Comparison of ENCODE assay signal across 18 cellular contexts in the genomic region with DNA sequence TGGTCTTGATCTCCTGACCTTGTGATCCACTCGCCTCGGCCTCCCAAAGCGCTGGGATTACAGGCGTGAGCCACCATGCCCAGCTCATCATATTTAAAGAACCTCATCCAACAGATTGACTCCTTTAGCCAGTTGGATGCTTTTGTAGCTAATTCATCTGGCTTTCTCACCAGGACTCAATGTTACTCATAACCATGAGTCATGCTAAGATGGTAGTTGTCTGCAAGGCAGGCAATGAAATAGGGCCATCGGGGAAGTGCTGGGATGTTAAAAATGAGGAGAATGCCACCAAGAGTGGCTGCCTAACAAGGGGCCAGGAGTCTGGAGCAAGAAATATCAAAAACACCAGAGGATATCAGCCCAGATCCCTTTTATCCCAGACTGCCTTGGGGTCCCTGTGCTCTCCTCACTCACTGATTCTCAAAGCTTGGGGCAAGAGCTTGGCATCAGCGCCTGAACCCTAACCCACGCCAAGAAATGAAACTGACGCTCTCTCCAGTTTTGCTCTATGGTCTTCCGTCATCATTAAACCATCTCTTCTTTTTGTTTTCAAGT. TPM values are rescaled to one million over a fixed set of nuclear protein-coding genes. Genes with fewer than 3 reads are reported as not detected.
DNase-seq lines count a peak whose midpoint lies in the region; ATAC-seq and TF ChIP-seq lines count a peak whose summit lies in the region.
"Had no signal": no experiment of that assay in that cellular context is flagged by ENCODE, and none has a peak within 500 bp of the region (broad histone marks: within the 10 kb centered on the region; RNA-seq: fewer than 3 reads in every experiment).

No MANE protein-coding gene starts in this region.

- peaks cover 13% of the 10 kb centered on the region for H3F3A ChIP-seq in PC-9 (ENCODE audit: insufficient read depth, low read depth)

- H3K27me3 ChIP-seq in PC-9 (ENCODE audit: insufficient read depth, low read depth) (no peaks in the 10 kb centered on the region), esophagus muscularis mucosa (no peaks in the 10 kb centered on the region)

- WGBS in esophagus muscularis mucosa = 92% methylated on average over 9 of the region's 9 CpGs

- H3K9me2 ChIP-seq in PC-9 (ENCODE audit: insufficient read depth) = no peaks in the 10 kb centered on the region

- H2AFZ ChIP-seq in PC-9 = peak overlapping the region; percentile 42; the same call in 1 of the 2 replicates

- CTCF ChIA-PET in PC-9 (lab: Charles Lee) = no interaction called here

- H3K27ac ChIP-seq in PC-9 (peak overlapping the region; percentile 40), esophagus muscularis mucosa (replicated peaks in 1 of 4) (no peak overlapping the region)
- H3K27ac ChIP-seq: KMS-11 had no signal

- no peak for TF ChIP-seq POLR2A in esophagus muscularis mucosa (IDR thresholded peaks at IDR 0.05; ENCODE audit: low read depth)

- ATAC-seq in GM21447 (IDR thresholded peaks at IDR 0.05; ENCODE audit: unreplicated experiment) = no peak
- ATAC-seq: activated CD8-positive, alpha-beta T cell treated with anti-CD3 and anti-CD28 coated beads, Interleukin-2, amount 10 ng/mL, durations not matched to agents 7 days and 5 days; stimulated activated memory B cell treated with anti-CD40 and anti-IgM and Interleukin-4, amounts not matched to agents 10 μg/mL and 1 μg/mL and 100 μg/mL, for 72 hours had no signal

- no peaks in the 10 kb centered on the region for H3K36me3 ChIP-seq in PC-9 (ENCODE audit: low read depth)
- no peaks in the 10 kb centered on the region for H3K36me3 ChIP-seq in esophagus muscularis mucosa

- POLR2A ChIA-PET in PC-9 (lab: Charles Lee; ENCODE audit: unreplicated experiment) = interaction anchor here (0.5 kb wide), 1 partner anchor 60 kb away, joined by 4 read pairs; no protein-coding TSS in a partner anchor

- TF ChIP-seq CTCF in PC-9 (conservative IDR thresholded peaks at IDR 0.05) (no peak), esophagus muscularis mucosa (IDR thresholded peaks at IDR 0.05) (no peak)

- H3K9me3 ChIP-seq in PC-9 (ENCODE audit: insufficient read depth, low read depth) (no peaks in the 10 kb centered on the region), esophagus muscularis mucosa (no peaks in the 10 kb centered on the region)

- intact Hi-C loops in PC-9 (cut with micrococcal nuclease; ENCODE audit: unreplicated experiment) (loop anchor here (5.0 kb wide), 1 partner anchor 54 kb away; no protein-coding TSS in a partner anchor), esophagus muscularis mucosa (cut with DNase I) (no loop called here)

- H3K4me1 ChIP-seq in PC-9 (replicated peaks; ENCODE audit: insufficient read depth) (peaks cover 18% of the 10 kb centered on the region), esophagus muscularis mucosa (no peaks in the 10 kb centered on the region)

- H3K4me3 ChIP-seq in PC-9 (no peak overlapping the region), esophagus muscularis mucosa (no peak overlapping the region), skeletal muscle cell (ENCODE audit: low read depth, low read length) (no peak overlapping the region)
- H3K4me3 ChIP-seq: lung had no signal

- no TSS peak for BruUV-seq in PC-9 (replicated peaks; lab: Mats Ljungman, UMichigan)

- DNase-seq in GM03348 (ENCODE audit: low spot score) = peak; percentile 65
- DNase-seq in PC-9 = peak in 1 of 2 experiments; percentile 68
- DNase-seq in esophagus muscularis mucosa (ENCODE audit: extremely low spot score) = peak; percentile 80
- peak; percentile 39 for DNase-seq in skeletal muscle cell (ENCODE audit: low read depth)
- no peak for DNase-seq in ureter (ENCODE audit: low spot score)
- DNase-seq in activated gamma-delta T cell (lab: John Stamatoyannopoulos, UW) = no peak
- no peak for DNase-seq in stimulated activated CD4-positive, alpha-beta T cell treated with anti-CD3 and anti-CD28 coated beads, Interleukin-12 subunit alpha, Interleukin-12 subunit beta, amount 100 ng/mL, for 4 hours
- DNase-seq: activated CD8-positive, alpha-beta T cell treated with anti-CD3 and anti-CD28 coated beads, Interleukin-2, amount 10 ng/mL, durations not matched to agents 7 days and 5 days; activated naive CD4-positive, alpha-beta T cell treated with anti-CD3 and anti-CD28 coated beads, Interleukin-2, amount 10 ng/mL, durations not matched to agents 7 days and 5 days; COR-L47; H7; occipital lobe; stimulated activated CD4-positive, alpha-beta T cell treated with anti-CD3 and anti-CD28 coated beads, Interleukin-2, amount 100 ng/mL, for 24 hours had no signal

- no peak for TF ChIP-seq EP300 in esophagus muscularis mucosa (IDR thresholded peaks at IDR 0.05)

- no peaks in the 10 kb centered on the region for H4K20me1 ChIP-seq in PC-9 (ENCODE audit: insufficient read depth)

- H3K79me2 ChIP-seq in PC-9 (ENCODE audit: low read depth) = no peaks in the 10 kb centered on the region

- peak overlapping the region; percentile 24; the same call in 1 of the 2 replicates for H3K4me2 ChIP-seq in PC-9
- H3K4me2 ChIP-seq: KMS-11 had no signal

RNA-seq across cellular contexts. Expression of gene PCOLCE2, which starts 7.4 kb away (rescaled TPM):
- 1.5 and 2.5 TPM in 2 replicates for total RNA-seq in PC-9 (2021)
- total RNA-seq in esophagus muscularis mucosa = 10 to 100 TPM; 48.2 to 76.0 (median 54.6) TPM
- 14.3 TPM for total RNA-seq in ureter
- total RNA-seq: activated CD8-positive, alpha-beta T cell treated with anti-CD3 and anti-CD28 coated beads, Interleukin-2, amount 10 ng/mL, durations not matched to agents 7 days and 5 days; OCI-LY7 had no signal

Comparison
In these comparisons a context has a peak if more than half of its experiments do, and no peak if none do; other contexts are left out.
1. DNase-seq: peak in GM03348 (single experiment), esophagus muscularis mucosa (single experiment) and skeletal muscle cell (single experiment); none in ureter (single experiment), activated gamma-delta T cell (single experiment) and stimulated activated CD4-positive, alpha-beta T cell treated with anti-CD3 and anti-CD28 coated beads, Interleukin-12 subunit alpha, Interleukin-12 subunit beta, amount 100 ng/mL, for 4 hours (single experiment).